8 cellular contexts compared by ENCODE assay signal in the genomic region with DNA sequence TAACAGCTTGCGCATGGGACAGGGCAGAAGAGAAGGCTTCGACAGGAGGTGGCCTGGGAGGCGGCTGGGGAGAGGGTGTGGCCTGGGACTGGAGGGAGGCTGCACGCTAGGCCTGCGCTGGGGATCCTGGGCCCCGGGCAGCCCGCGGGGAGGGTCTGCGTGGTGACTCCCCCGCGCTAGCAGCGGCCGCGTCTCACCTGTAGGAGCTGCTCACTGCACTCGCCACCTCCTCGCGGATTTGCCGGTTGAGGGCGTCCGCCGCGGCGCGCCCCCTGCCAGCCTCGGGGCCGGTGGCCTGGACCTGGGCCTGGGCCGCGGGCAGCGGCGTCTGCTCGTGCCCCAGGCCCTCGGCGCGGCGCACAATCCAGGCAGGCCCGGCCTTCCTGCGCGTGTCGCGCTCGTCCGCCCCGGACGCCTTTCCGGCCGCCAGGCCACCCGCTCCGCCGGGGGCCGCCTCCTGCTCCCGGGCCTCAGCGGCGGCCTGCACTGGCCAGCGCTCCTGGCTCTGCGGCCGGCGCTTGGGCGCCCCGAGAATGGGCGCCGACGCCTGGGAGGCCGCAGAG. TPM values are rescaled to one million over a fixed set of nuclear protein-coding genes. Genes with fewer than 3 reads are reported as not detected.
DNase-seq lines count a peak whose midpoint lies in the region; ATAC-seq and TF ChIP-seq lines count a peak whose summit lies in the region.

No MANE protein-coding gene starts in this region.

- DNase-seq in CD4-positive, CD25-positive, alpha-beta regulatory T cell: no peak
- peak; percentile 37 for DNase-seq in HEK293T (ENCODE audit: extremely low spot score)
- peak; percentile 3 for DNase-seq in fibroblast of pulmonary artery (ENCODE audit: low read depth)
- DNase-seq in NCI-H446 (lab: John Stamatoyannopoulos, UW): no peak

- TF ChIP-seq CTCF in WI38 (IDR thresholded peaks at IDR 0.05; ENCODE audit: low read depth, low read length): no peak
- TF ChIP-seq CTCF in fibroblast of pulmonary artery (IDR thresholded peaks at IDR 0.05; ENCODE audit: low read length, missing control alignments): no peak
- TF ChIP-seq CTCF in neural cell (IDR thresholded peaks at IDR 0.05; ENCODE audit: poor library complexity, severe bottlenecking): peak; percentile 44

- H3K27me3 ChIP-seq in CD4-positive, CD25-positive, alpha-beta regulatory T cell (ENCODE audit: control insufficient read depth, insufficient read depth, low read length): peaks cover 57% of the 10 kb centered on the region
- no peaks in the 10 kb centered on the region for H3K27me3 ChIP-seq in neural cell (ENCODE audit: insufficient read depth, low read depth, low read length)

- TF ChIP-seq RAD21 in neural cell (conservative IDR thresholded peaks at IDR 0.05): peak; percentile 39

- peaks cover 85% of the 10 kb centered on the region for H3K27me3 Mint-ChIP-seq in CD4-positive, CD25-positive, alpha-beta regulatory T cell

- CTCF ChIA-PET in HEK293T (lab: Yijun Ruan, JAX): interaction anchor here (0.6 kb wide), 1 partner anchor 1040 kb away, joined by 3 read pairs; no protein-coding TSS in a partner anchor

- peaks cover 0 to 2% (median 0%) of the 10 kb centered on the region in 7 donors for H3K9me3 Mint-ChIP-seq in CD4-positive, CD25-positive, alpha-beta regulatory T cell

- no peak overlapping the region for H3K27ac Mint-ChIP-seq in CD4-positive, CD25-positive, alpha-beta regulatory T cell

- H3K9me3 ChIP-seq in CD4-positive, CD25-positive, alpha-beta regulatory T cell (ENCODE audit: control insufficient read depth in 2 of 2, low read length in 2 of 2): no peaks in the 10 kb centered on the region
- H3K9me3 ChIP-seq in neural cell (ENCODE audit: low read length): no peaks in the 10 kb centered on the region

- no peaks in the 10 kb centered on the region for H3K36me3 Mint-ChIP-seq in CD4-positive, CD25-positive, alpha-beta regulatory T cell

- H3K4me1 Mint-ChIP-seq in CD4-positive, CD25-positive, alpha-beta regulatory T cell: peaks cover 0 to 16% (median 8%) of the 10 kb centered on the region in 4 donors

- no peaks in the 10 kb centered on the region for H3K9me2 ChIP-seq in neural cell (ENCODE audit: insufficient read depth, low read length)

- peaks cover 70% of the 10 kb centered on the region for H3K79me2 ChIP-seq in neural cell (replicated peaks; ENCODE audit: insufficient read depth, low read length)

- POLR2A ChIA-PET in HEK293T (lab: Yijun Ruan, JAX): no interaction called here

- peak in 1 of 2 donors; percentile 28 for ATAC-seq in CD4-positive, CD25-positive, alpha-beta regulatory T cell (ENCODE audit: low read depth in 2 of 2)
- ATAC-seq in GM21619 (IDR thresholded peaks at IDR 0.05; ENCODE audit: unreplicated experiment) (no peak), GM18520 (IDR thresholded peaks at IDR 0.05; ENCODE audit: unreplicated experiment) (no peak)

- no peaks in the 10 kb centered on the region for H4K20me1 ChIP-seq in neural cell (ENCODE audit: insufficient read depth)

- no peak for TF ChIP-seq EP300 in neural cell (conservative IDR thresholded peaks at IDR 0.05; ENCODE audit: poor library complexity, severe bottlenecking)

- peak overlapping the region; percentile 97 for H3K9ac ChIP-seq in neural cell (ENCODE audit: low read length)

- H2AFZ ChIP-seq in neural cell (ENCODE audit: low read depth, low read length): no peak overlapping the region

- peak overlapping the region; percentile 56 to 88 (median 84) for H3K4me3 Mint-ChIP-seq in CD4-positive, CD25-positive, alpha-beta regulatory T cell

- H3K4me3 ChIP-seq in CD4-positive, CD25-positive, alpha-beta regulatory T cell (ENCODE audit: low read depth, low read length): no peak overlapping the region
- peak overlapping the region; percentile 40 for H3K4me3 ChIP-seq in WI38 (ENCODE audit: low read depth, low read length)
- H3K4me3 ChIP-seq in fibroblast of pulmonary artery (replicated peaks; ENCODE audit: low read depth, low read length): peak overlapping the region; percentile 32
- H3K4me3 ChIP-seq in neural cell (ENCODE audit: low read length): peak overlapping the region; percentile 95

- no peak overlapping the region for H3K27ac ChIP-seq in CD4-positive, CD25-positive, alpha-beta regulatory T cell (ENCODE audit: insufficient read depth, low read length, poor library complexity, severe bottlenecking)
- H3K27ac ChIP-seq in neural cell (ENCODE audit: low read length): peak overlapping the region; percentile 98

- no peaks in the 10 kb centered on the region for H3F3A ChIP-seq in neural cell (ENCODE audit: insufficient read depth, low read length, poor library complexity, severe bottlenecking)

- peaks cover 15% of the 10 kb centered on the region for H3K4me1 ChIP-seq in CD4-positive, CD25-positive, alpha-beta regulatory T cell (ENCODE audit: control insufficient read depth, insufficient read depth, low read length, poor library complexity, severe bottlenecking)

- H3K4me2 ChIP-seq in neural cell (ENCODE audit: low read length): peak overlapping the region; percentile 100

- H3K36me3 ChIP-seq in CD4-positive, CD25-positive, alpha-beta regulatory T cell (ENCODE audit: control insufficient read depth, insufficient read depth, low read length): no peaks in the 10 kb centered on the region
- H3K36me3 ChIP-seq in neural cell (ENCODE audit: insufficient read depth, low read length): no peaks in the 10 kb centered on the region

TF ChIP-seq in HEK293T, 16 proteins besides CTCF, POLR2A, EP300 and RAD21:
- TF ChIP-seq ZNF384 (IDR thresholded peaks at IDR 0.05): no peak
- no peak for TF ChIP-seq FOXM1 (IDR thresholded peaks at IDR 0.05; ENCODE audit: borderline replicate concordance)
- no peak for TF ChIP-seq LEF1 (IDR thresholded peaks at IDR 0.05; ENCODE audit: borderline replicate concordance)
- no peak for TF ChIP-seq BHLHE40 (IDR thresholded peaks at IDR 0.05; ENCODE audit: borderline replicate concordance)
- no peak for TF ChIP-seq NFRKB (IDR thresholded peaks at IDR 0.05)
- TF ChIP-seq CTBP1 (IDR thresholded peaks at IDR 0.05; ENCODE audit: borderline replicate concordance): no peak
- TF ChIP-seq PKNOX1 (IDR thresholded peaks at IDR 0.05): no peak
- TF ChIP-seq ARNT (IDR thresholded peaks at IDR 0.05): no peak

TF ChIP-seq in neural cell, 6 proteins besides CTCF, POLR2A, EP300 and RAD21:
- TF ChIP-seq MXI1 (conservative IDR thresholded peaks at IDR 0.05; ENCODE audit: poor library complexity, severe bottlenecking): no peak
- no peak for TF ChIP-seq EZH2 (IDR thresholded peaks at IDR 0.05; ENCODE audit: borderline replicate concordance, insufficient read depth, low read length, poor library complexity, severe bottlenecking)
- TF ChIP-seq REST (IDR thresholded peaks at IDR 0.05; ENCODE audit: borderline replicate concordance): no peak

RNA-seq across cellular contexts. Expression of gene MAP6, which starts 1.5 kb away (rescaled TPM):
- total RNA-seq in CD4-positive, CD25-positive, alpha-beta regulatory T cell: 0.44 TPM
- polyA plus RNA-seq in CD4-positive, CD25-positive, alpha-beta regulatory T cell: not detected
- 178 and 200 TPM in 2 replicates for polyA plus RNA-seq in neural cell
- polyA minus RNA-seq in neural cell: 238 and 260 TPM in 2 replicates

RNA-seq across cellular contexts. Expression of gene MOGAT2, which starts 50.3 kb away (rescaled TPM):
- not detected for total RNA-seq in CD4-positive, CD25-positive, alpha-beta regulatory T cell
- polyA plus RNA-seq in CD4-positive, CD25-positive, alpha-beta regulatory T cell: not detected
- not detected in 2 replicates for polyA plus RNA-seq in neural cell
- not detected in 2 replicates for polyA minus RNA-seq in neural cell

Comparison
In these comparisons a context has a peak if more than half of its experiments do, and no peak if none do; other contexts are left out.
1. DNase-seq: peak in HEK293T (single experiment) and fibroblast of pulmonary artery (single experiment); none in CD4-positive, CD25-positive, alpha-beta regulatory T cell (0 of 3) and NCI-H446 (0 of 2).
2. RNA of gene MAP6, which starts 1.5 kb away (polyA plus RNA-seq): 178 to 200 TPM in neural cell; not detected in CD4-positive, CD25-positive, alpha-beta regulatory T cell; every median in the first group is over 100 times any median in the second.